Comparison of ENCODE assay signal across 17 cellular contexts in the genomic region with DNA sequence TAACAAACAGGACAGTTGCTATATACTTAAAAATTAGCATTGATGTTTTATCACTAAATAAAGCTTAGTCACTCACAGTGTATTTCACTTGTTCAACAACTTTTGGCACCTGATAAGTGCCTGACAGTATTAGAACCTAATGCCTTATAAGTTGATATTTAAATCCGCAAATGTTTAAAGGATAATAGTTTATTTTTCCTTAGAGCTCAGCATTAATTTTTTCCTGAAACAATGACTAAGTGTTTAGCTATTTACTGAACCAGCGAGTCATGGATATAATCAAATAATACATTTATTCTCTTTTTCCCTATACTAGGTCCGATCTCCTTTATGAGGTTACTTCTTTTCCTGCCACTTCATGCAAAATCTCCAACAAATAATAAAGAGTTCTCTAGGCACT.
DNase-seq lines count a peak whose midpoint lies in the region; ATAC-seq and TF ChIP-seq lines count a peak whose summit lies in the region.
"Had no signal": no experiment of that assay in that cellular context is flagged by ENCODE, and none has a peak within 500 bp of the region (broad histone marks: within the 10 kb centered on the region; RNA-seq: fewer than 3 reads in every experiment).

No MANE protein-coding gene starts in this region.

- intact Hi-C loops in activated naive CD4-positive, alpha-beta T cell treated with anti-CD3 and anti-CD28 coated beads for 36 hours (cut with micrococcal nuclease), result loop anchor here (5.0 kb wide), 1 partner anchor 255 kb away; no protein-coding TSS in a partner anchor

- H3K9me3 ChIP-seq in tibial nerve, result no peaks in the 10 kb centered on the region
- peaks cover 3% of the 10 kb centered on the region; the same call in 1 of the 2 replicates for H3K9me3 ChIP-seq in BE2C
- H3K9me3 ChIP-seq: prostate gland had no signal

- CTCF ChIA-PET in activated naive CD4-positive, alpha-beta T cell treated with anti-CD3 and anti-CD28 coated beads for 36 hours (lab: Charles Lee), result interaction anchor here (0.8 to 1.5 kb wide), 4 partner anchors 12 to 302 kb away, joined by 3 read pairs; no protein-coding TSS in a partner anchor

- H3K27me3 Mint-ChIP-seq in activated naive CD4-positive, alpha-beta T cell treated with anti-CD3 and anti-CD28 coated beads for 36 hours (ENCODE audit: low read depth), result no peaks in the 10 kb centered on the region
- no peaks in the 10 kb centered on the region for H3K27me3 Mint-ChIP-seq in activated T-helper 17 cell treated with anti-CD3 and anti-CD28 coated beads, Interleukin-2, amount 50 U/mL, for 72 hours
- peaks cover 5 to 17% (median 5%) of the 10 kb centered on the region in 3 donors for H3K27me3 Mint-ChIP-seq in immature natural killer cell (ENCODE audit: low read depth in 3 of 3)

- 48 to 63% methylated on average over 3 of the region's 3 CpGs for WGBS in tibial nerve, 2 donors

- H3K36me3 ChIP-seq in tibial nerve (no peaks in the 10 kb centered on the region), BE2C (no peaks in the 10 kb centered on the region)
- H3K36me3 ChIP-seq: prostate gland had no signal

- no peak for TF ChIP-seq POLR2A in tibial nerve (IDR thresholded peaks at IDR 0.05)

- ATAC-seq in activated T-helper 17 cell treated with anti-CD3 and anti-CD28 coated beads, Interleukin-2, amount 50 U/mL, for 72 hours (replicated peaks), result no peak
- no peak for ATAC-seq in HG02852 (IDR thresholded peaks at IDR 0.05; ENCODE audit: unreplicated experiment)
- ATAC-seq: esophagus mucosa, WTC11 had no signal

- peaks cover 57% of the 10 kb centered on the region for H3K36me3 Mint-ChIP-seq in activated naive CD4-positive, alpha-beta T cell treated with anti-CD3 and anti-CD28 coated beads for 36 hours (ENCODE audit: low read depth)
- H3K36me3 Mint-ChIP-seq in activated T-helper 17 cell treated with anti-CD3 and anti-CD28 coated beads, Interleukin-2, amount 50 U/mL, for 72 hours (ENCODE audit: low read depth), result peaks cover 83% of the 10 kb centered on the region
- H3K36me3 Mint-ChIP-seq in immature natural killer cell, result peaks cover 35 to 65% (median 51%) of the 10 kb centered on the region in 3 donors
- H3K36me3 Mint-ChIP-seq: WTC11 had no signal

- no peak overlapping the region for H3K4me3 ChIP-seq in tibial nerve
- H3K4me3 ChIP-seq in BE2C (ENCODE audit: low read depth, low read length), result no peak overlapping the region
- H3K4me3 ChIP-seq: prostate gland had no signal

- no peak overlapping the region for H3K4me3 Mint-ChIP-seq in activated naive CD4-positive, alpha-beta T cell treated with anti-CD3 and anti-CD28 coated beads for 36 hours
- no peak overlapping the region for H3K4me3 Mint-ChIP-seq in activated T-helper 17 cell treated with anti-CD3 and anti-CD28 coated beads, Interleukin-2, amount 50 U/mL, for 72 hours
- no peak overlapping the region for H3K4me3 Mint-ChIP-seq in immature natural killer cell
- H3K4me3 Mint-ChIP-seq: HFFc6, nephron, WTC11 had no signal

- H3K27me3 ChIP-seq in tibial nerve, result no peaks in the 10 kb centered on the region
- no peaks in the 10 kb centered on the region for H3K27me3 ChIP-seq in BE2C

- H3K27ac ChIP-seq in tibial nerve, result peak overlapping the region in 3 of 4 donors; percentile 51 to 87 (median 81)
- H3K27ac ChIP-seq: prostate gland had no signal

- peak overlapping the region; percentile 32 for H3K27ac Mint-ChIP-seq in activated naive CD4-positive, alpha-beta T cell treated with anti-CD3 and anti-CD28 coated beads for 36 hours
- H3K27ac Mint-ChIP-seq in activated T-helper 17 cell treated with anti-CD3 and anti-CD28 coated beads, Interleukin-2, amount 50 U/mL, for 72 hours, result peak overlapping the region; percentile 55
- peak overlapping the region in 5 of 6 donors; percentile 76 to 79 (median 77) for H3K27ac Mint-ChIP-seq in immature natural killer cell
- H3K27ac Mint-ChIP-seq: HFFc6, WTC11 had no signal

- no peak for TF ChIP-seq EP300 in tibial nerve (IDR thresholded peaks at IDR 0.05)

- H3K9me3 Mint-ChIP-seq in activated naive CD4-positive, alpha-beta T cell treated with anti-CD3 and anti-CD28 coated beads for 36 hours, result peaks cover 5% of the 10 kb centered on the region
- no peaks in the 10 kb centered on the region for H3K9me3 Mint-ChIP-seq in activated T-helper 17 cell treated with anti-CD3 and anti-CD28 coated beads, Interleukin-2, amount 50 U/mL, for 72 hours
- no peaks in the 10 kb centered on the region for H3K9me3 Mint-ChIP-seq in immature natural killer cell
- H3K9me3 Mint-ChIP-seq: HFFc6 had no signal

- no peak for DNase-seq in activated naive CD4-positive, alpha-beta T cell treated with anti-CD3 and anti-CD28 coated beads for 36 hours
- no peak for DNase-seq in activated naive CD4-positive, alpha-beta T cell treated with Interleukin-2 at 50 U/mL for 16 hours
- DNase-seq in immature natural killer cell (no peak), tibial nerve (ENCODE audit: low spot score in 2 of 2) (no peak), dedifferentiated amniotic fluid mesenchymal stem cell (ENCODE audit: extremely low spot score) (no peak), BE2C (no peak)
- DNase-seq: activated gamma-delta T cell, HFFc6, NCI-H1694, NCI-H446, T-helper 1 cell had no signal

- peaks cover 57% of the 10 kb centered on the region for H3K4me1 Mint-ChIP-seq in activated naive CD4-positive, alpha-beta T cell treated with anti-CD3 and anti-CD28 coated beads for 36 hours (ENCODE audit: low read depth)
- H3K4me1 Mint-ChIP-seq in activated T-helper 17 cell treated with anti-CD3 and anti-CD28 coated beads, Interleukin-2, amount 50 U/mL, for 72 hours, result peaks cover 32% of the 10 kb centered on the region
- H3K4me1 Mint-ChIP-seq in immature natural killer cell, result peaks cover 28 to 60% of the 10 kb centered on the region in 2 donors
- H3K4me1 Mint-ChIP-seq: WTC11 had no signal

- TF ChIP-seq CTCF in tibial nerve (IDR thresholded peaks at IDR 0.05), result no peak
- TF ChIP-seq CTCF in BE2C (IDR thresholded peaks at IDR 0.05; ENCODE audit: low read depth, low read length), result no peak

- H3K4me1 ChIP-seq in tibial nerve, result peaks cover 0 to 71% (median 37%) of the 10 kb centered on the region in 4 donors
- no peaks in the 10 kb centered on the region for H3K4me1 ChIP-seq in BE2C
- H3K4me1 ChIP-seq: prostate gland had no signal
